In the genomic region with DNA sequence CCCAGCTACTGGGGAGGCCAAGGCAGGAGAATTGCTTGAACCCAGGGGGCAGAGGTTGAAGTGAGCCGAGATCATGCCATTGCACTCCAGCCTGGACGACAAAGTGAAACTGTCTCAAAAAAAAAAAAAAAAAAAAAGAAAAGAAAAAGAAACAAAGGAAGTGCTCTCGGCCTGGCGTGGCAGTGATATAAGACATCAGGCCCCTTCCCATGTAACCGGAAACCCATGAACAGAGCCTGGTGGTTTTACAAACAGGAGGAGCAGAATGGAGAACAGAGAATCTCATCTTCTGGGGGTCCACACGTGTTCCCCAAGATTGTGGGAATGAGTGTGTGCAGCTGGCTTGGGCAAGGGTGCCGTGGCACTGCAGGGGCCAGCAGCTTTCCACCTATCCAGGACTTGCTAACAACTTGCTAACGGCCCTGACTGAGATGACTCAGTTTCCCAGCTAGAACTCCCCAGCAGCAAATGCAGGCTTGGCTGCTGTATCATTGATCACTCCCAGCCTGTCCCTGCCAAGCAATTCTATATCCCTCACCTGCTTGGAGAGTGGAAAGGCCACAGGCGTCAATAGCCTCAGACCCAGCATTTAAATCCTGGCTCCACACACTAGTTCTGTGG, we compare ENCODE assay signal across 19 cellular contexts.
DNase-seq lines count a peak whose midpoint lies in the region; ATAC-seq, FAIRE-seq and TF ChIP-seq lines count a peak whose summit lies in the region.
"Had no signal": no experiment of that assay in that cellular context is flagged by ENCODE, and none has a peak within 500 bp of the region (broad histone marks: within the 10 kb centered on the region; RNA-seq: fewer than 3 reads in every experiment).

No MANE protein-coding gene starts in this region.

- WGBS in H1 (ENCODE audit: extremely low coverage in 1 of 2, insufficient coverage in 1 of 2, insufficient read length in 1 of 2, insufficient replicate concordance in 2 of 2, low coverage in 1 of 2, low lambda C conversion rate in 2 of 2, missing lambda C conversion rate in 1 of 2), 2 experiments = 77% methylated on average over 7 of the region's 9 CpGs; no CpG with 5 or more reads in 1 of the 2 experiments

- peaks cover 4% of the 10 kb centered on the region for H3K36me3 Mint-ChIP-seq in progenitor cell of endocrine pancreas (ENCODE audit: insufficient read depth)

- H3K4me1 ChIP-seq in Panc1 (ENCODE audit: control insufficient read depth, insufficient read depth, low read length) = peaks cover 12% of the 10 kb centered on the region; the same call in 1 of the 2 replicates
- H3K4me1 ChIP-seq in H1 (replicated peaks in 1 of 4; ENCODE audit: control insufficient read depth in 3 of 4, insufficient read depth in 4 of 4, low read length in 3 of 4) = peaks cover 0 to 6% (median 4%) of the 10 kb centered on the region in 4 experiments; a peak in 4 of 7 replicates
- H3K4me1 ChIP-seq: body of pancreas had no signal

- no peak for TF ChIP-seq CTCF in Panc1 (IDR thresholded peaks at IDR 0.05)
- no peak for TF ChIP-seq CTCF in H1 (IDR thresholded peaks at IDR 0.05; ENCODE audit: control extremely low read depth in 1 of 3, insufficient read depth in 1 of 3, low read depth in 1 of 3, low read length in 3 of 3)
- TF ChIP-seq CTCF in progenitor cell of endocrine pancreas (IDR thresholded peaks at IDR 0.05; ENCODE audit: unreplicated experiment) = no peak

- no peak overlapping the region for H2BK15ac ChIP-seq in H1 (ENCODE audit: low read length)

- no peak overlapping the region for H3K56ac ChIP-seq in H1 (replicated peaks; ENCODE audit: insufficient read length, low read depth, low read length)

- no peak overlapping the region; the same call in 1 of the 2 replicates for H2BK5ac ChIP-seq in H1 (ENCODE audit: low read depth, low read length)

- no peak overlapping the region for H3K23ac ChIP-seq in H1 (ENCODE audit: insufficient read length)

- no peak overlapping the region for H3K4me2 ChIP-seq in H1 (ENCODE audit: insufficient read depth in 1 of 2, low read depth in 2 of 2, low read length in 2 of 2)

- BruUV-seq in Panc1 (replicated peaks; lab: Mats Ljungman, UMichigan) = TSS peak; percentile 62

- H4K5ac ChIP-seq in H1 (ENCODE audit: insufficient read length, low read depth, low read length) = no peak overlapping the region

- H3K23me2 ChIP-seq in H1 (ENCODE audit: low read depth, low read length) = no peaks in the 10 kb centered on the region; the same call in 1 of the 2 replicates

- peaks cover under 1% of the 10 kb centered on the region for H3K4me1 Mint-ChIP-seq in progenitor cell of endocrine pancreas (ENCODE audit: low read depth)

- no peak overlapping the region; the same call in 1 of the 2 replicates for H3K27ac ChIP-seq in Panc1 (ENCODE audit: low read length)
- H3K27ac ChIP-seq in H1 (ENCODE audit: low read depth, low read length) = no peak overlapping the region
- H3K27ac ChIP-seq: body of pancreas, neutrophil had no signal

- POLR2A ChIA-PET in Panc1 (lab: Charles Lee) = interaction anchor here (0.5 kb wide), 1 partner anchor 164 kb away, joined by 4 read pairs; no protein-coding TSS in a partner anchor
- POLR2A ChIA-PET in H1 (lab: Charles Lee; ENCODE audit: partially characterized antibody) = interaction anchor here (0.7 kb wide), 1 partner anchor 9 kb away, joined by 3 read pairs; no protein-coding TSS in a partner anchor

- H3K9ac ChIP-seq in H1 (replicated peaks in 1 of 4; ENCODE audit: extremely low read depth in 1 of 4, low read depth in 3 of 4, low read length in 3 of 4) = no peak overlapping the region

- no peak for ATAC-seq in Panc1
- ATAC-seq: body of pancreas had no signal

- H2AK5ac ChIP-seq in H1 (ENCODE audit: low read depth, low read length) = 0 out of 2 replicates have a peak overlapping the region, but pooled peaks have one; percentile 13

- no peak overlapping the region for H2AFZ ChIP-seq in H1 (ENCODE audit: low read length)

- no peak overlapping the region for H2BK20ac ChIP-seq in H1 (ENCODE audit: low read length)

- in situ Hi-C loops in Panc1 (cut with HindIII; ENCODE audit: low pct_unique_long_range_greater_than_20kb, low sequenced_read_pairs) = no loop called here

- no peaks in the 10 kb centered on the region for H3K79me1 ChIP-seq in H1 (ENCODE audit: low read depth, low read length)

- H3K18ac ChIP-seq in H1 (ENCODE audit: extremely low read depth, low read length) = no peak overlapping the region

- no peaks in the 10 kb centered on the region for H3K79me2 ChIP-seq in H1 (ENCODE audit: control insufficient read depth in 1 of 2, insufficient read depth in 2 of 2, low read length in 2 of 2)

- H3K36me3 ChIP-seq in Panc1 (ENCODE audit: control insufficient read depth, insufficient read depth, low read length) (no peaks in the 10 kb centered on the region), H1 (ENCODE audit: control insufficient read depth in 2 of 4, insufficient read depth in 4 of 4, low read length in 3 of 4) (no peaks in the 10 kb centered on the region)
- H3K36me3 ChIP-seq: neutrophil had no signal

- no peak for TF ChIP-seq EP300 in H1 (IDR thresholded peaks at IDR 0.05; ENCODE audit: borderline replicate concordance in 1 of 2, low read depth in 2 of 2, low read length in 2 of 2)

- no peak overlapping the region for H2BK12ac ChIP-seq in H1 (ENCODE audit: low read depth, low read length)

- peak; percentile 48 for DNase-seq in activated effector memory CD4-positive, alpha-beta T cell treated with anti-CD3 and anti-CD28 coated beads, Interleukin-2, amount 50 U/mL, for 16 hours
- no peak for DNase-seq in activated effector memory CD4-positive, alpha-beta T cell treated with Interleukin-2 at 50 U/mL for 16 hours
- DNase-seq in Panc1 (ENCODE audit: low read depth, low spot score) = no peak
- no peak for DNase-seq in H1 (ENCODE audit: low read depth in 1 of 2, low spot score in 2 of 2)
- DNase-seq in progenitor cell of endocrine pancreas (ENCODE audit: low spot score, unreplicated experiment) = no peak
- DNase-seq in midbrain (lab: John Stamatoyannopoulos, UW) = no peak
- DNase-seq in NCI-H187 (lab: John Stamatoyannopoulos, UW) = no peak
- no peak for DNase-seq in erythroblast (lab: John Stamatoyannopoulos, UW)
- DNase-seq: activated CD4-positive, alpha-beta T cell treated with anti-CD3 and anti-CD28 coated beads, Interleukin-2, amount 50 U/mL, for 1 hour; body of pancreas; COR-L47; dermis blood vessel endothelial cell; Kasumi-1; mesenchymal stem cell; NCI-H146; NCI-H446; SHP77 had no signal

- no peaks in the 10 kb centered on the region for H3K27me3 ChIP-seq in Panc1 (ENCODE audit: control insufficient read depth, insufficient read depth, low read length)
- H3K27me3 ChIP-seq in H1 (replicated peaks in 1 of 4; ENCODE audit: control insufficient read depth in 3 of 4, extremely low read depth in 1 of 4, insufficient read depth in 3 of 4, low read length in 3 of 4) = no peaks in the 10 kb centered on the region
- H3K27me3 ChIP-seq: body of pancreas, neutrophil had no signal

- no peak overlapping the region for H4K8ac ChIP-seq in H1 (ENCODE audit: extremely low read depth, insufficient read depth, low read length)

- peak overlapping the region; percentile 13 for H3K27ac Mint-ChIP-seq in progenitor cell of endocrine pancreas

- H3K27me3 Mint-ChIP-seq in progenitor cell of endocrine pancreas = no peaks in the 10 kb centered on the region

- H3K9me3 Mint-ChIP-seq in progenitor cell of endocrine pancreas (ENCODE audit: low read depth) = no peaks in the 10 kb centered on the region

- H2BK120ac ChIP-seq in H1 (replicated peaks; ENCODE audit: low read depth, low read length) = no peak overlapping the region

- no peak for FAIRE-seq in H1 (lab: Jason Lieb, UNC)
- FAIRE-seq: islet of Langerhans had no signal

- TF ChIP-seq POLR2A in H1 (IDR thresholded peaks at IDR 0.05; ENCODE audit: control extremely low read depth in 1 of 2, low read depth in 2 of 2, low read length in 2 of 2) (no peak), erythroblast (IDR thresholded peaks at IDR 0.05; ENCODE audit: low read length) (no peak)

- H3K4ac ChIP-seq in H1 (replicated peaks; ENCODE audit: insufficient read length, low read depth, low read length) = no peak overlapping the region

- no peak for TF ChIP-seq RAD21 in H1 (IDR thresholded peaks at IDR 0.05 in 1 of 2, conservative IDR thresholded peaks at IDR 0.05 in 1 of 2; ENCODE audit: low read depth in 2 of 2, low read length in 2 of 2)

- H3K14ac ChIP-seq in H1 (ENCODE audit: insufficient read length) = no peak overlapping the region

- no peaks in the 10 kb centered on the region for H4K20me1 ChIP-seq in H1 (replicated peaks in 1 of 2; ENCODE audit: control insufficient read depth in 1 of 2, insufficient read depth in 2 of 2, low read length in 2 of 2)

- peak overlapping the region; percentile 65 for H4K91ac ChIP-seq in H1 (replicated peaks; ENCODE audit: insufficient read length, low read length)

- H3K4me3 Mint-ChIP-seq in progenitor cell of endocrine pancreas (ENCODE audit: low read depth) = no peak overlapping the region

- intact Hi-C loops in Panc1 (cut with micrococcal nuclease; ENCODE audit: unreplicated experiment) = no loop called here

- no peaks in the 10 kb centered on the region for H3K9me3 ChIP-seq in Panc1 (ENCODE audit: control insufficient read depth, insufficient read depth, low read depth, low read length)
- H3K9me3 ChIP-seq in H1 (ENCODE audit: insufficient read depth in 2 of 2, low read depth in 1 of 2, low read length in 1 of 2) = no peaks in the 10 kb centered on the region
- H3K9me3 ChIP-seq: body of pancreas, neutrophil had no signal

- H3K4me3 ChIP-seq in Panc1 (ENCODE audit: low read depth in 2 of 2, low read length in 2 of 2) (no peak overlapping the region), H1 (ENCODE audit: extremely low read depth in 1 of 4, insufficient read depth in 2 of 4, low read depth in 3 of 4, low read length in 4 of 4) (no peak overlapping the region)
- H3K4me3 ChIP-seq: body of pancreas had no signal

- CTCF ChIA-PET in Panc1 (lab: Charles Lee) (interaction anchor here (0.7 kb wide), 1 partner anchor 144 kb away, joined by 6 read pairs; the partner anchor contains the start of gene IFT22), H1 (lab: Charles Lee; ENCODE audit: partially characterized antibody) (interaction anchor here (0.6 to 1.7 kb wide), 5 partner anchors 9 to 362 kb away, joined by 3 to 4 read pairs (median 3); no protein-coding TSS in a partner anchor)

TF ChIP-seq in H1, 55 proteins besides CTCF, POLR2A, EP300 and RAD21:
- TF ChIP-seq SRF (IDR thresholded peaks at IDR 0.05; ENCODE audit: low read depth, low read length) (no peak), TBP (IDR thresholded peaks at IDR 0.05; ENCODE audit: low read depth, low read length) (no peak), FOSL1 (IDR thresholded peaks at IDR 0.05; ENCODE audit: insufficient read depth, low read depth, low read length) (no peak), SP4 (IDR thresholded peaks at IDR 0.05; ENCODE audit: low read length) (no peak), POU5F1 (IDR thresholded peaks at IDR 0.05; ENCODE audit: low read depth, low read length) (no peak), TCF12 (IDR thresholded peaks at IDR 0.05; ENCODE audit: low read depth, low read length) (no peak), NRF1 (IDR thresholded peaks at IDR 0.05; ENCODE audit: low read depth, low read length) (no peak), CEBPB (IDR thresholded peaks at IDR 0.05; ENCODE audit: low read depth, low read length) (no peak), HDAC2 (IDR thresholded peaks at IDR 0.05; ENCODE audit: borderline replicate concordance in 1 of 2, low read depth in 2 of 2, low read length in 2 of 2) (no peak)
